18 cellular contexts compared by ENCODE assay signal in the genomic region with DNA sequence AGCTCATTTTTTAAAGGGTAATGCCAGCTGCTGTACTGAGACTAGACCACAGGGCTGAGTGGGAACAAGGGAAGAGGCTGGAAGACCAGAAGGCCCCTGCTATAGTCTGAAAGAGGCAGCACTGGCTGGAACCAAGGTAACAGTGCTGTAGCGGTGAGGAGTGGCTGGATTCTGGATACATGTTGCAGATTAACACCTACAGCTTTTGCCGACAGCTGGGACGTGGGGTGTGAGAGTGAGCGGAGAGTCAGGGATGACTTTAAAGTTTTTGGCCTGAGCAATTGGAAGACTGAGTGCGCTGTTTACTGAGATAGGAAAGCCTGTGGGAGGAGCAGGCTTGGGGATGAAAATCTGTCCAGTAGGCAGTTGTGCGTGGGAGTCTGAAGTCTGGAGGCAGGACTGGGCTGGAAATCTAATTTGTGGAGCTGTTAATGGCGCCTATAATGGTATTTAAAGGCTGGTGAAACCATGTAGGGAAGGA. TPM values are rescaled to one million over a fixed set of nuclear protein-coding genes. Genes with fewer than 3 reads are reported as not detected.
DNase-seq lines count a peak whose midpoint lies in the region; ATAC-seq and TF ChIP-seq lines count a peak whose summit lies in the region.
"Had no signal": no experiment of that assay in that cellular context is flagged by ENCODE, and none has a peak within 500 bp of the region (broad histone marks: within the 10 kb centered on the region; RNA-seq: fewer than 3 reads in every experiment).

No MANE protein-coding gene starts in this region.

- in situ Hi-C loops in brain microvascular endothelial cell (cut with HindIII; ENCODE audit: low pct_ligation_motif_present, low sequenced_read_pairs), result no loop called here

- H3K9me3 Mint-ChIP-seq in osteocyte (ENCODE audit: unreplicated experiment), result no peaks in the 10 kb centered on the region
- H3K9me3 Mint-ChIP-seq: stimulated activated effector memory CD8-positive, alpha-beta T cell treated with anti-CD3 and anti-CD28 coated beads, Interleukin-12 subunit alpha, Interleukin-12 subunit beta, amount 100 ng/mL, for 72 hours had no signal

- no peaks in the 10 kb centered on the region for H3K27me3 Mint-ChIP-seq in osteocyte (ENCODE audit: unreplicated experiment)

- peak overlapping the region; percentile 3 for H3K27ac Mint-ChIP-seq in osteocyte (ENCODE audit: unreplicated experiment)

- no peak overlapping the region for H3K4me3 Mint-ChIP-seq in osteocyte (ENCODE audit: unreplicated experiment)
- H3K4me3 Mint-ChIP-seq: stimulated activated effector memory CD8-positive, alpha-beta T cell treated with anti-CD3 and anti-CD28 coated beads, Interleukin-12 subunit alpha, Interleukin-12 subunit beta, amount 100 ng/mL, for 72 hours had no signal

- H3K36me3 Mint-ChIP-seq in osteocyte (ENCODE audit: unreplicated experiment), result peaks cover 11% of the 10 kb centered on the region

- intact Hi-C loops in left ventricle myocardium inferior (cut with micrococcal nuclease), result no loop called here

- H3K36me3 ChIP-seq in BE2C (peaks cover 6% of the 10 kb centered on the region), SJCRH30 (0 out of 2 replicates have a peak, but pooled peaks cover 4% of the 10 kb centered on the region), left ventricle myocardium inferior (peaks cover 9% of the 10 kb centered on the region), brain microvascular endothelial cell (replicated peaks) (peaks cover 7% of the 10 kb centered on the region)

- H3K27ac ChIP-seq in SJCRH30, result peak overlapping the region; percentile 42
- peak overlapping the region; percentile 56 for H3K27ac ChIP-seq in left ventricle myocardium inferior (replicated peaks)
- no peak overlapping the region for H3K27ac ChIP-seq in brain microvascular endothelial cell

- H3K9me3 ChIP-seq in BE2C (no peaks in the 10 kb centered on the region), SJCRH30 (replicated peaks) (no peaks in the 10 kb centered on the region), left ventricle myocardium inferior (replicated peaks) (no peaks in the 10 kb centered on the region)

- peak; percentile 57 for DNase-seq in BE2C
- peak in 1 of 2 experiments; percentile 53 for DNase-seq in SJCRH30
- no peak for DNase-seq in left ventricle myocardium inferior
- DNase-seq in osteocyte (ENCODE audit: extremely low spot score, unreplicated experiment), result no peak
- DNase-seq in brain microvascular endothelial cell, result no peak
- no peak for DNase-seq in NAMALWA (ENCODE audit: low spot score)
- no peak for DNase-seq in DMS79 (lab: John Stamatoyannopoulos, UW)
- DNase-seq: activated naive CD4-positive, alpha-beta T cell treated with anti-CD3 and anti-CD28 coated beads, Interleukin-2, amount 50 U/mL, for 16 hours; DMS53; HCEC 1CT; NCI-H526; stimulated activated CD4-positive, alpha-beta T cell treated with anti-CD3 and anti-CD28 coated beads, Interleukin-2, amount 100 ng/mL, for 24 hours had no signal

- ATAC-seq in HG02970 (IDR thresholded peaks at IDR 0.05; ENCODE audit: low FRiP score, unreplicated experiment), result no peak
- ATAC-seq: stimulated activated effector memory CD8-positive, alpha-beta T cell treated with anti-CD3 and anti-CD28 coated beads, Interleukin-12 subunit alpha, Interleukin-12 subunit beta, amount 100 ng/mL, for 72 hours had no signal

- H3K4me1 Mint-ChIP-seq in osteocyte (ENCODE audit: unreplicated experiment), result peaks cover 31% of the 10 kb centered on the region
- H3K4me1 Mint-ChIP-seq: stimulated activated effector memory CD8-positive, alpha-beta T cell treated with anti-CD3 and anti-CD28 coated beads, Interleukin-12 subunit alpha, Interleukin-12 subunit beta, amount 100 ng/mL, for 72 hours had no signal

- TF ChIP-seq CTCF in BE2C (IDR thresholded peaks at IDR 0.05; ENCODE audit: low read depth, low read length) (no peak), left ventricle myocardium inferior (IDR thresholded peaks at IDR 0.05; ENCODE audit: borderline replicate concordance) (no peak), osteocyte (IDR thresholded peaks at IDR 0.05) (no peak), brain microvascular endothelial cell (IDR thresholded peaks at IDR 0.05; ENCODE audit: low read depth, low read length, missing control alignments) (no peak)

- H3K4me1 ChIP-seq in BE2C (peaks cover 15% of the 10 kb centered on the region), SJCRH30 (no peaks in the 10 kb centered on the region), left ventricle myocardium inferior (peaks cover 37% of the 10 kb centered on the region)

- H3K4me3 ChIP-seq in BE2C (ENCODE audit: low read depth, low read length), result no peak overlapping the region
- H3K4me3 ChIP-seq in SJCRH30, result peak overlapping the region; percentile 9; the same call in 1 of the 2 replicates
- no peak overlapping the region for H3K4me3 ChIP-seq in left ventricle myocardium inferior
- H3K4me3 ChIP-seq in brain microvascular endothelial cell (ENCODE audit: low read depth, low read length), result no peak overlapping the region
- H3K4me3 ChIP-seq: GM12878 had no signal

- H3K27me3 ChIP-seq in BE2C, result no peaks in the 10 kb centered on the region
- H3K27me3 ChIP-seq in SJCRH30, result no peaks in the 10 kb centered on the region
- H3K27me3 ChIP-seq in left ventricle myocardium inferior (ENCODE audit: low read depth), result no peaks in the 10 kb centered on the region
- no peaks in the 10 kb centered on the region for H3K27me3 ChIP-seq in brain microvascular endothelial cell (replicated peaks)

RNA-seq across cellular contexts. Expression of a gene that starts 26.5 kb away (rescaled TPM):
- polyA plus RNA-seq in BE2C (2012; ENCODE audit: insufficient read depth, insufficient read length, low read depth), result not detected
- total RNA-seq in SJCRH30 (2014; rRNA removed; shearing (Covaris generic)), result 0.05 and 0.32 TPM in 2 replicates
- total RNA-seq in left ventricle myocardium inferior (150 TPM), osteocyte (0.68 TPM in 1 of 2 replicates, not detected in the other)
- total RNA-seq: activated CD8-positive, alpha-beta memory T cell treated with anti-CD3 and anti-CD28 coated beads for 36 hours; GM12878 had no signal
- polyA plus RNA-seq: keratinocyte, neural cell had no signal

Comparison
In these comparisons a context has a peak if more than half of its experiments do, and no peak if none do; other contexts are left out.
1. RNA of a gene that starts 26.5 kb away (total RNA-seq): 150 TPM in left ventricle myocardium inferior (single experiment); 0.05 to 0.32 TPM in SJCRH30 and 0.68 TPM in osteocyte; every median in the first group is over 10 times any median in the second.